9 cellular contexts compared by ENCODE assay signal in genomic region chr11:118908931-118909618, GRCh38. TPM values are rescaled to one million over a fixed set of nuclear protein-coding genes. Genes with fewer than 3 reads are reported as not detected.
DNase-seq lines count a peak whose midpoint lies in the region; ATAC-seq and TF ChIP-seq lines count a peak whose summit lies in the region.
"Had no signal": no experiment of that assay in that cellular context is flagged by ENCODE, and none has a peak within 500 bp of the region (broad histone marks: within the 10 kb centered on the region; RNA-seq: fewer than 3 reads in every experiment).

No MANE protein-coding gene starts in this region.

- no peaks in the 10 kb centered on the region for H3K9me3 Mint-ChIP-seq in natural killer cell treated with Interleukin-12 subunit alpha and Interleukin-12 subunit beta and Interleukin-15 and Interleukin-18, amount 100 ng/mL, for 72 hours

- no TSS peak for BruUV-seq in A673 (replicated peaks; lab: Mats Ljungman, UMichigan)

- H3K4me3 Mint-ChIP-seq in natural killer cell treated with Interleukin-12 subunit alpha and Interleukin-12 subunit beta and Interleukin-15 and Interleukin-18, amount 100 ng/mL, for 72 hours = no peak overlapping the region

- ATAC-seq in natural killer cell treated with Interleukin-12 subunit alpha and Interleukin-12 subunit beta and Interleukin-15 and Interleukin-18, amount 100 ng/mL, for 72 hours = no peak
- ATAC-seq in HG02678 (IDR thresholded peaks at IDR 0.05; ENCODE audit: unreplicated experiment) = no peak
- no peak for ATAC-seq in GM19397 (IDR thresholded peaks at IDR 0.05; ENCODE audit: unreplicated experiment)

- H3K27me3 ChIP-seq in A673 (replicated peaks; ENCODE audit: insufficient read depth, low read depth, low read length, poor library complexity) (no peaks in the 10 kb centered on the region), HAP-1 (ENCODE audit: low read depth) (no peaks in the 10 kb centered on the region)

- no peaks in the 10 kb centered on the region for H3K27me3 Mint-ChIP-seq in natural killer cell treated with Interleukin-12 subunit alpha and Interleukin-12 subunit beta and Interleukin-15 and Interleukin-18, amount 100 ng/mL, for 72 hours

- POLR2A ChIA-PET in A673 (lab: Charles Lee; ENCODE audit: low non-redundant PET) = interaction anchor here (0.6 to 1.2 kb wide), 6 partner anchors 16 to 133 kb away, joined by 3 to 12 read pairs (median 4); partner anchors contain the start of gene BCL9L

- peak overlapping the region; percentile 73 to 91 for H3K27ac Mint-ChIP-seq in natural killer cell treated with Interleukin-12 subunit alpha and Interleukin-12 subunit beta and Interleukin-15 and Interleukin-18, amount 100 ng/mL, for 72 hours

- no peaks in the 10 kb centered on the region for H3K36me3 Mint-ChIP-seq in natural killer cell treated with Interleukin-12 subunit alpha and Interleukin-12 subunit beta and Interleukin-15 and Interleukin-18, amount 100 ng/mL, for 72 hours

- H3K4me1 ChIP-seq in A673 (ENCODE audit: insufficient read depth, low read length, poor library complexity, severe bottlenecking) = peaks cover 66% of the 10 kb centered on the region
- peaks cover 32% of the 10 kb centered on the region for H3K4me1 ChIP-seq in HAP-1

- intact Hi-C loops in A673 (cut with micrococcal nuclease; ENCODE audit: unreplicated experiment) = loop anchor here (10.0 kb wide), 1 partner anchor 426 kb away; the partner anchor contains the start of gene RNF26

- TF ChIP-seq CTCF in A673 (conservative IDR thresholded peaks at IDR 0.05; ENCODE audit: low read depth, low read length) (no peak), VCaP (conservative IDR thresholded peaks at IDR 0.05) (no peak), fibroblast of the aortic adventitia (IDR thresholded peaks at IDR 0.05; ENCODE audit: insufficient read depth, low read length) (no peak)

- H3K4me3 ChIP-seq in A673 (ENCODE audit: low read depth, low read length, poor library complexity, severe bottlenecking) (peak overlapping the region; percentile 28), HAP-1 (no peak overlapping the region; the same call in 1 of the 2 replicates), fibroblast of the aortic adventitia (ENCODE audit: low read depth, low read length) (peak overlapping the region; percentile 63)

- DNase-seq in A673 (ENCODE audit: low spot score) (peak; percentile 96), HAP-1 (ENCODE audit: low spot score in 2 of 2) (peak; percentile 67 to 85), fibroblast of the aortic adventitia (ENCODE audit: low read depth) (peak; percentile 91), NCI-H774 (lab: John Stamatoyannopoulos, UW) (no peak)
- no peak for DNase-seq in natural killer cell treated with Interleukin-12 subunit alpha and Interleukin-12 subunit beta and Interleukin-15 and Interleukin-18, amount 100 ng/mL, for 72 hours (ENCODE audit: low spot score)

- H3K27ac ChIP-seq in A673 (ENCODE audit: low read depth, low read length, poor library complexity, severe bottlenecking) (peak overlapping the region; percentile 88), VCaP (peak overlapping the region; percentile 67)

- CTCF ChIA-PET in A673 (lab: Charles Lee) = interaction anchor here (0.5 to 3.2 kb wide), 8 partner anchors 13 to 250 kb away, joined by 3 to 49 read pairs (median 5); partner anchors contain the start of gene BCL9L

- H3K36me3 ChIP-seq in A673 (ENCODE audit: insufficient read depth, low read length, poor library complexity, severe bottlenecking) = peaks cover 10% of the 10 kb centered on the region
- H3K36me3 ChIP-seq in HAP-1 (replicated peaks) = peaks cover 9% of the 10 kb centered on the region; the same call in 1 of the 2 replicates

- H3K9me3 ChIP-seq in A673 (ENCODE audit: low read depth, low read length, poor library complexity, severe bottlenecking) (no peaks in the 10 kb centered on the region), HAP-1 (no peaks in the 10 kb centered on the region)

- in situ Hi-C loops in HAP-1 (cut with MboI; ENCODE audit: low sequenced_read_pairs) = loop anchor here (5.0 kb wide), 1 partner anchor 48 kb away; the partner anchor contains the start of gene UPK2

- H3K4me1 Mint-ChIP-seq in natural killer cell treated with Interleukin-12 subunit alpha and Interleukin-12 subunit beta and Interleukin-15 and Interleukin-18, amount 100 ng/mL, for 72 hours (ENCODE audit: low read depth in 2 of 2) = peaks cover 42 to 45% of the 10 kb centered on the region in 2 donors

RNA-seq across cellular contexts. Expression of gene BCL9L, which starts 16.7 kb away (rescaled TPM):
- total RNA-seq in A673 (2021) (49.9 and 64.0 TPM in 2 replicates), fibroblast of the aortic adventitia (ENCODE audit: low replicate concordance) (17.7 and 19.5 TPM in 2 replicates)
- total RNA-seq in natural killer cell treated with Interleukin-12 subunit alpha and Interleukin-12 subunit beta and Interleukin-15 and Interleukin-18, amount 100 ng/mL, for 72 hours = 10 to 100 TPM; 33.5 to 62.2 TPM

RNA-seq across cellular contexts. Expression of gene CXCR5, which starts 25.4 kb away (rescaled TPM):
- total RNA-seq in A673 (2021) (not detected in 2 replicates), fibroblast of the aortic adventitia (ENCODE audit: low replicate concordance) (not detected in 2 replicates)
- 1 to 10 TPM; 3.1 to 6.3 TPM for total RNA-seq in natural killer cell treated with Interleukin-12 subunit alpha and Interleukin-12 subunit beta and Interleukin-15 and Interleukin-18, amount 100 ng/mL, for 72 hours

RNA-seq across cellular contexts. Expression of gene UPK2, which starts 47.0 kb away (rescaled TPM):
- total RNA-seq in A673 (2021) (not detected in 2 replicates), fibroblast of the aortic adventitia (ENCODE audit: low replicate concordance) (not detected in 2 replicates)
- total RNA-seq in natural killer cell treated with Interleukin-12 subunit alpha and Interleukin-12 subunit beta and Interleukin-15 and Interleukin-18, amount 100 ng/mL, for 72 hours = 1 to 10 TPM in 1 of 2 donors, under 1 TPM in 1; 0.64 to 1.1 TPM
- total RNA-seq: mononuclear cell had no signal

Comparison
In these comparisons a context has a peak if more than half of its experiments do, and no peak if none do; other contexts are left out.
1. DNase-seq: peak in A673 (single experiment), HAP-1 (2 of 2) and fibroblast of the aortic adventitia (single experiment); none in natural killer cell treated with Interleukin-12 subunit alpha and Interleukin-12 subunit beta and Interleukin-15 and Interleukin-18, amount 100 ng/mL, for 72 hours (single experiment) and NCI-H774 (single experiment).